In genomic region chr4:78938474-78938867, GRCh38 we compare ENCODE assay signal across 8 cellular contexts. TPM values are rescaled to one million over a fixed set of nuclear protein-coding genes. Genes with fewer than 3 reads are reported as not detected.
DNase-seq lines count a peak whose midpoint lies in the region; ATAC-seq and TF ChIP-seq lines count a peak whose summit lies in the region.

No MANE protein-coding gene starts in this region.

- TF ChIP-seq CTCF in WI38 (IDR thresholded peaks at IDR 0.05; ENCODE audit: low read depth, low read length) = no peak

- H3K9me3 Mint-ChIP-seq in activated CD4-positive, alpha-beta T cell treated with anti-CD3 and anti-CD28 coated beads, Interleukin-2, amount 10 ng/mL, durations not matched to agents 7 days and 5 days = no peaks in the 10 kb centered on the region
- H3K9me3 Mint-ChIP-seq in stimulated activated naive CD8-positive, alpha-beta T cell treated with anti-CD3 and anti-CD28 coated beads, Interleukin-15, amount 100 ng/mL, for 72 hours = no peaks in the 10 kb centered on the region

- ATAC-seq in stimulated activated naive CD8-positive, alpha-beta T cell treated with anti-CD3 and anti-CD28 coated beads, Interleukin-15, amount 100 ng/mL, for 72 hours = no peak
- ATAC-seq in GM21825 (IDR thresholded peaks at IDR 0.05; ENCODE audit: unreplicated experiment) = no peak

- no peak for DNase-seq in activated CD4-positive, alpha-beta T cell treated with anti-CD3 and anti-CD28 coated beads, Interleukin-2, amount 10 ng/mL, durations not matched to agents 7 days and 5 days
- DNase-seq in activated CD4-positive, alpha-beta T cell treated with anti-CD3 and anti-CD28 coated beads for 48 hours = no peak
- DNase-seq in stimulated activated naive CD8-positive, alpha-beta T cell treated with anti-CD3 and anti-CD28 coated beads, Interleukin-15, amount 100 ng/mL, for 72 hours = no peak
- DNase-seq in amniotic stem cell (lab: John Stamatoyannopoulos, UW) (no peak), NCI-H2196 (lab: John Stamatoyannopoulos, UW; ENCODE audit: unreplicated experiment) (no peak)

- POLR2A ChIA-PET in activated CD4-positive, alpha-beta T cell treated with anti-CD3 and anti-CD28 coated beads, Interleukin-2, amount 10 ng/mL, durations not matched to agents 7 days and 5 days (lab: Charles Lee) = no interaction called here

- H3K4me1 Mint-ChIP-seq in activated CD4-positive, alpha-beta T cell treated with anti-CD3 and anti-CD28 coated beads, Interleukin-2, amount 10 ng/mL, durations not matched to agents 7 days and 5 days = peaks cover 34% of the 10 kb centered on the region
- H3K4me1 Mint-ChIP-seq in stimulated activated naive CD8-positive, alpha-beta T cell treated with anti-CD3 and anti-CD28 coated beads, Interleukin-15, amount 100 ng/mL, for 72 hours = peaks cover 53% of the 10 kb centered on the region

- H3K4me3 Mint-ChIP-seq in activated CD4-positive, alpha-beta T cell treated with anti-CD3 and anti-CD28 coated beads, Interleukin-2, amount 10 ng/mL, durations not matched to agents 7 days and 5 days = peak overlapping the region; percentile 96
- H3K4me3 Mint-ChIP-seq in stimulated activated naive CD8-positive, alpha-beta T cell treated with anti-CD3 and anti-CD28 coated beads, Interleukin-15, amount 100 ng/mL, for 72 hours = peak overlapping the region; percentile 93 to 98

- peaks cover 9% of the 10 kb centered on the region for H3K36me3 Mint-ChIP-seq in activated CD4-positive, alpha-beta T cell treated with anti-CD3 and anti-CD28 coated beads, Interleukin-2, amount 10 ng/mL, durations not matched to agents 7 days and 5 days (ENCODE audit: low read depth)

- H3K27ac Mint-ChIP-seq in activated CD4-positive, alpha-beta T cell treated with anti-CD3 and anti-CD28 coated beads, Interleukin-2, amount 10 ng/mL, durations not matched to agents 7 days and 5 days = peak overlapping the region; percentile 93
- peak overlapping the region; percentile 91 to 95 for H3K27ac Mint-ChIP-seq in stimulated activated naive CD8-positive, alpha-beta T cell treated with anti-CD3 and anti-CD28 coated beads, Interleukin-15, amount 100 ng/mL, for 72 hours

- peak overlapping the region; percentile 85 for H3K4me3 ChIP-seq in WI38 (ENCODE audit: low read depth, low read length)
- H3K4me3 ChIP-seq in iPS-11a (ENCODE audit: low read depth, low read length) = peak overlapping the region; percentile 94

- peaks cover 11% of the 10 kb centered on the region for H3K27me3 Mint-ChIP-seq in activated CD4-positive, alpha-beta T cell treated with anti-CD3 and anti-CD28 coated beads, Interleukin-2, amount 10 ng/mL, durations not matched to agents 7 days and 5 days
- H3K27me3 Mint-ChIP-seq in stimulated activated naive CD8-positive, alpha-beta T cell treated with anti-CD3 and anti-CD28 coated beads, Interleukin-15, amount 100 ng/mL, for 72 hours = peaks cover 17% of the 10 kb centered on the region

- CTCF ChIA-PET in activated CD4-positive, alpha-beta T cell treated with anti-CD3 and anti-CD28 coated beads, Interleukin-2, amount 10 ng/mL, durations not matched to agents 7 days and 5 days (lab: Charles Lee) = interaction anchor here (1.6 kb wide), 1 partner anchor 1264 kb away, joined by 6 read pairs; no protein-coding TSS in a partner anchor

RNA-seq across cellular contexts. Expression of gene PAQR3, which starts 0.8 kb away (rescaled TPM):
- 10 to 100 TPM; 14.7 to 15.4 TPM for total RNA-seq in activated CD4-positive, alpha-beta T cell treated with anti-CD3 and anti-CD28 coated beads, Interleukin-2, amount 10 ng/mL, durations not matched to agents 7 days and 5 days
